Comparison of ENCODE assay signal across 29 cellular contexts in the genomic region with DNA sequence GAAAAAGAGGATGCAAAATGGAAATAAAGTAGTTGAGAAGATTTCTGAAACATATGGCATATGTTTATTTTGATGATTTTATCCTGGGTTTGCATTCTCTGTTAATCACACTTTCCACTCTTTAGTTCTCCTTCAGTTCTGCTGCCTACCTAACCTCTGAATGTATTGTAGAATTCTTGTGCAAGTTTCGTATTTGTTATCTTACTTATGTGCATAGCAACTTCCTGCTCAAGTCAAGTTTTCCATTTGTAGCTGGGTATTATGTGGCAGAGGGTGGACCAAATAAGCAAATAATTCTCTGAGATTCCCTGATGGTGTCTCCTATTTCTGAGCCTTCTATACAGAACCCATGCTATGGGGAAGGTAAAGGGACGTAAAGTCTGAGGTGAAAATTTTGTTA.
"Had no signal": no experiment of that assay in that cellular context is flagged by ENCODE, and none has a peak within 500 bp of the region (broad histone marks: within the 10 kb centered on the region; RNA-seq: fewer than 3 reads in every experiment).

No MANE protein-coding gene starts in this region.

- H3K9me3 Mint-ChIP-seq: neural progenitor cell had no signal

- H3K9me3 ChIP-seq: neutrophil, ovary, right atrium auricular region, testis, thyroid gland, transverse colon, upper lobe of left lung, vagina had no signal

- H3K27ac Mint-ChIP-seq: immature natural killer cell; mesothelial cell of epicardium; naive B cell; natural killer cell; nephron progenitor cell; neural progenitor cell; progenitor cell of endocrine pancreas; stimulated activated naive B cell treated with anti-CD40 and anti-IgM and Interleukin-4, amounts not matched to agents 10 μg/mL and 1 μg/mL and 100 μg/mL, for 72 hours had no signal

- H3K4me1 ChIP-seq: left ventricle myocardium inferior, neural progenitor cell, right atrium auricular region, stomach, testis, thyroid gland, transverse colon, upper lobe of left lung, vagina had no signal

- DNase-seq: immature natural killer cell; islet precursor cell; left ventricle myocardium inferior; mesendoderm; naive B cell; natural killer cell; nephron progenitor cell; occipital lobe; ovary; stimulated activated CD4-positive, alpha-beta T cell treated with anti-CD3 and anti-CD28 coated beads, Interleukin-12 subunit alpha, Interleukin-12 subunit beta, amount 100 ng/mL, for 4 hours; stimulated activated CD4-positive, alpha-beta T cell treated with anti-CD3 and anti-CD28 coated beads, Interleukin-15, amount 100 ng/mL, for 24 hours; stimulated activated CD4-positive, alpha-beta T cell treated with anti-CD3 and anti-CD28 coated beads, Interleukin-2, amount 100 ng/mL, for 24 hours; stimulated activated CD4-positive, alpha-beta T cell treated with anti-CD3 and anti-CD28 coated beads, Interleukin-4, amount 100 ng/mL, for 1 hour; stimulated activated naive B cell treated with anti-CD40 and anti-IgM and Interleukin-4, amounts not matched to agents 10 μg/mL and 1 μg/mL and 100 μg/mL, for 72 hours; stimulated activated naive CD8-positive, alpha-beta T cell treated with anti-CD3 and anti-CD28 coated beads, Interleukin-15, Interleukin-2, amounts not matched to agents 100 U/mL and 50 U/mL, for 24 hours; stomach; testis; thyroid gland; transverse colon; upper lobe of left lung had no signal

- H3K27ac ChIP-seq: left ventricle myocardium inferior, neural progenitor cell, neutrophil, ovary, right atrium auricular region, skin epidermis, stomach, testis, thyroid gland, transverse colon, upper lobe of left lung, vagina had no signal

- H2AFZ ChIP-seq: neural progenitor cell had no signal

- H3K27me3 Mint-ChIP-seq: naive B cell; progenitor cell of endocrine pancreas; stimulated activated naive B cell treated with anti-CD40 and anti-IgM and Interleukin-4, amounts not matched to agents 10 μg/mL and 1 μg/mL and 100 μg/mL, for 72 hours had no signal

- H3K4me1 Mint-ChIP-seq: immature natural killer cell; mesothelial cell of epicardium; naive B cell; natural killer cell; nephron progenitor cell; neural progenitor cell; stimulated activated naive B cell treated with anti-CD40 and anti-IgM and Interleukin-4, amounts not matched to agents 10 μg/mL and 1 μg/mL and 100 μg/mL, for 72 hours had no signal

- H3K9ac ChIP-seq: neural progenitor cell had no signal

- H3K4me3 Mint-ChIP-seq: immature natural killer cell; mesothelial cell of epicardium; naive B cell; natural killer cell; nephron progenitor cell; neural progenitor cell; stimulated activated naive B cell treated with anti-CD40 and anti-IgM and Interleukin-4, amounts not matched to agents 10 μg/mL and 1 μg/mL and 100 μg/mL, for 72 hours had no signal

- H3K36me3 ChIP-seq: left ventricle myocardium inferior, neural progenitor cell, neutrophil, ovary, right atrium auricular region, stomach, thyroid gland, transverse colon, upper lobe of left lung, vagina had no signal

- H3K36me3 Mint-ChIP-seq: immature natural killer cell; mesothelial cell of epicardium; naive B cell; natural killer cell; neural progenitor cell; stimulated activated naive B cell treated with anti-CD40 and anti-IgM and Interleukin-4, amounts not matched to agents 10 μg/mL and 1 μg/mL and 100 μg/mL, for 72 hours had no signal

- ATAC-seq: natural killer cell; sciatic nerve; stimulated activated naive B cell treated with anti-CD40 and anti-IgM and Interleukin-4, amounts not matched to agents 10 μg/mL and 1 μg/mL and 100 μg/mL, for 72 hours; stimulated activated naive CD8-positive, alpha-beta T cell treated with anti-CD3 and anti-CD28 coated beads, Interleukin-15, Interleukin-2, amounts not matched to agents 100 U/mL and 50 U/mL, for 24 hours had no signal

- H3K27me3 ChIP-seq: neural progenitor cell, neutrophil, ovary, right atrium auricular region, stomach, testis, thyroid gland, transverse colon, upper lobe of left lung, vagina had no signal

- H3K4me2 ChIP-seq: neural progenitor cell had no signal

- H3K4me3 ChIP-seq: left ventricle myocardium inferior, lung, neural progenitor cell, ovary, right atrium auricular region, skin epidermis, stomach, testis, thyroid gland, transverse colon, upper lobe of left lung, vagina had no signal
